In the genomic region with DNA sequence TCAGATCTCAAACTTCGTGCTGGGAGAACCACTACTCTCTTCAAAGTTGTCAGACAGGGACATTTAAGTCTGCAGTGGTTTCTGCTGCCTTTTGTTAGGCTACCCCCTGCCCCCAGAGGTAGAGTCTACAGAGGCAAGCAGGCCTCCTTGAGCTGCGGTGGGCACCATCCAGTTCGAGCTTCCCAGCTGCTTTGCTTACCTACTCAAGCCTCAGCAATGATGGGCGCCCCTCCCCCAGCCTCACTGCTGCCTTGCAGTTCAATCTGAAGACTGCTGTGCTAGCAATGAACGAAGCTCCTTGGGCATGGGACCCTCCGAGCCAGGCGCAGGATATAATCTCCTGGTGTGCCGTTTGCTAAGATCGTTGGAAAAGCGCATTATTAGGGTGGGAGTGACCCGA, we compare ENCODE assay signal across 4 cellular contexts. TPM values are rescaled to one million over a fixed set of nuclear protein-coding genes. Genes with fewer than 3 reads are reported as not detected.
"Had no signal": no experiment of that assay in that cellular context is flagged by ENCODE, and none has a peak within 500 bp of the region (broad histone marks: within the 10 kb centered on the region; RNA-seq: fewer than 3 reads in every experiment).

No MANE protein-coding gene starts in this region.

RNA-seq across cellular contexts. Expression of a gene that starts 36.2 kb away (rescaled TPM):
- total RNA-seq: GM23248, H4, H7, HFFc6 had no signal
- polyA plus RNA-seq: GM23248 had no signal
